ENCODE assay signal across 23 cellular contexts in genomic region chr9:125421156-125421555, GRCh38.
DNase-seq lines count a peak whose midpoint lies in the region; ATAC-seq, FAIRE-seq and TF ChIP-seq lines count a peak whose summit lies in the region.
"Had no signal": no experiment of that assay in that cellular context is flagged by ENCODE, and none has a peak within 500 bp of the region (broad histone marks: within the 10 kb centered on the region; RNA-seq: fewer than 3 reads in every experiment).

No MANE protein-coding gene starts in this region.

- H3K4me3 Mint-ChIP-seq in GM23338: no peak overlapping the region
- no peak overlapping the region for H3K4me3 Mint-ChIP-seq in osteocyte (ENCODE audit: unreplicated experiment)
- H3K4me3 Mint-ChIP-seq: B cell; CD4-positive, alpha-beta T cell; CD8-positive, alpha-beta T cell had no signal

- peaks cover 41% of the 10 kb centered on the region for H3K4me1 ChIP-seq in HepG2 (ENCODE audit: insufficient read depth, low read length)
- no peaks in the 10 kb centered on the region for H3K4me1 ChIP-seq in right lobe of liver
- H3K4me1 ChIP-seq in GM23338 (ENCODE audit: insufficient read depth): no peaks in the 10 kb centered on the region
- peaks cover 3 to 19% of the 10 kb centered on the region in 2 experiments; a peak in 4 of 5 replicates for H3K4me1 ChIP-seq in K562 (replicated peaks in 1 of 2; ENCODE audit: control insufficient read depth in 2 of 2, insufficient read depth in 2 of 2, low read length in 2 of 2)
- no peaks in the 10 kb centered on the region for H3K4me1 ChIP-seq in kidney (ENCODE audit: control insufficient read depth in 1 of 2, insufficient read depth in 1 of 2, low read depth in 1 of 2, low read length in 2 of 2)
- no peaks in the 10 kb centered on the region for H3K4me1 ChIP-seq in gastrocnemius medialis
- H3K4me1 ChIP-seq: A549; BLaER1 treated with 17β-estradiol and CSF1 and Interleukin-3, amounts not matched to agents 10 nM and 100 nM had no signal

- in situ Hi-C loops in HepG2 (cut with HindIII; ENCODE audit: extremely low pct_ligation_motif_present, low pct_unique_long_range_greater_than_20kb): no loop called here
- in situ Hi-C loops in K562 (cut with MboI): no loop called here
- in situ Hi-C loops in gastrocnemius medialis (cut with MboI; ENCODE audit: low sequenced_read_pairs in 4 of 4): loop anchor here in 2 of 4 donors (25.0 kb wide), 2 partner anchors 216 to 1066 kb away; no protein-coding TSS in a partner anchor

- H3K9me1 ChIP-seq in K562 (ENCODE audit: control insufficient read depth, insufficient read depth, low read length): no peaks in the 10 kb centered on the region

- no peaks in the 10 kb centered on the region for H3K9me2 ChIP-seq in GM23338 (ENCODE audit: insufficient read depth)

- H3K4me2 ChIP-seq in HepG2 (ENCODE audit: low read depth, low read length) (no peak overlapping the region), GM23338 (no peak overlapping the region), K562 (ENCODE audit: insufficient read depth, low read length) (peak overlapping the region; percentile 50; the same call in 1 of the 2 replicates)
- H3K4me2 ChIP-seq: A549; BLaER1 treated with 17β-estradiol and CSF1 and Interleukin-3, amounts not matched to agents 10 nM and 100 nM had no signal

- H4K20me1 ChIP-seq in HepG2 (ENCODE audit: insufficient read depth, low read length) (no peaks in the 10 kb centered on the region), GM23338 (replicated peaks; ENCODE audit: insufficient read depth) (no peaks in the 10 kb centered on the region), K562 (replicated peaks; ENCODE audit: control insufficient read depth, insufficient read depth, low read length) (no peaks in the 10 kb centered on the region)
- H4K20me1 ChIP-seq: BLaER1 treated with 17β-estradiol and CSF1 and Interleukin-3, amounts not matched to agents 10 nM and 100 nM had no signal

- H3F3A ChIP-seq in GM23338 (replicated peaks; ENCODE audit: low read depth): no peaks in the 10 kb centered on the region

- H3K27ac Mint-ChIP-seq in GM23338 (no peak overlapping the region), osteocyte (ENCODE audit: unreplicated experiment) (no peak overlapping the region)
- H3K27ac Mint-ChIP-seq: B cell; CD4-positive, alpha-beta T cell; CD8-positive, alpha-beta T cell had no signal

- H3K36me3 Mint-ChIP-seq in GM23338 (ENCODE audit: low read depth) (no peaks in the 10 kb centered on the region), osteocyte (ENCODE audit: unreplicated experiment) (no peaks in the 10 kb centered on the region)
- H3K36me3 Mint-ChIP-seq: CD8-positive, alpha-beta T cell had no signal

- peaks cover 11% of the 10 kb centered on the region for H3K27me3 Mint-ChIP-seq in GM23338 (ENCODE audit: insufficient read depth, low read depth, poor library complexity)
- H3K27me3 Mint-ChIP-seq in osteocyte (ENCODE audit: unreplicated experiment): peaks cover 4% of the 10 kb centered on the region
- H3K27me3 Mint-ChIP-seq: B cell; CD4-positive, alpha-beta T cell had no signal

- POLR2A ChIA-PET in HepG2 (lab: Yijun Ruan, JAX): no interaction called here
- POLR2A ChIA-PET in K562 (lab: Yijun Ruan, JAX): no interaction called here

- TF ChIP-seq CTCF in HepG2 (CRISPR knock-in tag; IDR thresholded peaks at IDR 0.05) (no peak), right lobe of liver (IDR thresholded peaks at IDR 0.05) (no peak), GM23338 (conservative IDR thresholded peaks at IDR 0.05; ENCODE audit: low read depth in 2 of 2) (no peak), K562 (IDR thresholded peaks at IDR 0.05 in 2 of 3, conservative IDR thresholded peaks at IDR 0.05 in 1 of 3; ENCODE audit: insufficient read depth in 2 of 3, low read depth in 1 of 3, low read length in 3 of 3) (no peak), kidney (IDR thresholded peaks at IDR 0.05; ENCODE audit: borderline replicate concordance, extremely low read depth, insufficient read depth) (no peak), gastrocnemius medialis (IDR thresholded peaks at IDR 0.05 in 4 of 5, conservative IDR thresholded peaks at IDR 0.05 in 1 of 5) (no peak), osteocyte (IDR thresholded peaks at IDR 0.05) (no peak)

- WGBS in HepG2 (ENCODE audit: low lambda C conversion rate): 66% methylated on average over 6 of the region's 6 CpGs
- 89% methylated on average over 4 of the region's 6 CpGs for WGBS in right lobe of liver (ENCODE audit: insufficient coverage, low coverage, low lambda C conversion rate, missing lambda C conversion rate)
- 4% methylated on average over 5 of the region's 6 CpGs for WGBS in K562 (ENCODE audit: insufficient coverage, low coverage, missing lambda C conversion rate)

- H3K4me3 ChIP-seq in HepG2 (replicated peaks in 1 of 3; ENCODE audit: insufficient read depth in 1 of 3, low read depth in 2 of 3, low read length in 3 of 3) (no peak overlapping the region), right lobe of liver (no peak overlapping the region), GM23338 (no peak overlapping the region), K562 (no peak overlapping the region), kidney (ENCODE audit: low read length in 2 of 2) (no peak overlapping the region), gastrocnemius medialis (no peak overlapping the region)
- H3K4me3 ChIP-seq: A549; BLaER1 treated with 17β-estradiol and CSF1 and Interleukin-3, amounts not matched to agents 10 nM and 100 nM; GM12878 had no signal

- intact Hi-C loops in HepG2 (cut with micrococcal nuclease; ENCODE audit: unreplicated experiment): no loop called here
- intact Hi-C loops in right lobe of liver (cut with DNase I): no loop called here
- intact Hi-C loops in K562 (cut with micrococcal nuclease): no loop called here
- intact Hi-C loops in kidney (cut with DNase I): no loop called here
- intact Hi-C loops in gastrocnemius medialis (cut with DNase I; ENCODE audit: low total_unique reads): no loop called here

- no TSS peak for BruUV-seq in HepG2 (replicated peaks; lab: Mats Ljungman, UMichigan)
- no TSS peak for BruUV-seq in K562 (replicated peaks; lab: Mats Ljungman, UMichigan)

- H3K9ac ChIP-seq in HepG2 (ENCODE audit: insufficient read depth, low read depth, low read length): no peak overlapping the region
- H3K9ac ChIP-seq in K562 (ENCODE audit: insufficient read depth in 1 of 2, low read depth in 2 of 2, low read length in 2 of 2): no peak overlapping the region
- no peak overlapping the region for H3K9ac ChIP-seq in kidney (ENCODE audit: low read length in 2 of 2)
- H3K9ac ChIP-seq: BLaER1 treated with 17β-estradiol and CSF1 and Interleukin-3, amounts not matched to agents 10 nM and 100 nM had no signal

- H3K9me3 ChIP-seq in HepG2 (ENCODE audit: low read length) (no peaks in the 10 kb centered on the region), right lobe of liver (no peaks in the 10 kb centered on the region), K562 (replicated peaks; ENCODE audit: control insufficient read depth, insufficient read depth, low read depth, low read length) (no peaks in the 10 kb centered on the region), kidney (ENCODE audit: control insufficient read depth in 1 of 2, low read length in 2 of 2) (no peaks in the 10 kb centered on the region), gastrocnemius medialis (no peaks in the 10 kb centered on the region)
- H3K9me3 ChIP-seq: A549; BLaER1 treated with 17β-estradiol and CSF1 and Interleukin-3, amounts not matched to agents 10 nM and 100 nM; Caco-2 had no signal

- CTCF ChIA-PET in HepG2 (lab: Yijun Ruan, JAX; ENCODE audit: low intra/inter-chr PET ratio, low total read pairs): no interaction called here
- CTCF ChIA-PET in K562 (lab: Yijun Ruan, JAX; ENCODE audit: low intra/inter-chr PET ratio): no interaction called here

- TF ChIP-seq RAD21 in HepG2 (CRISPR knock-in tag; IDR thresholded peaks at IDR 0.05) (no peak), K562 (CRISPR knock-in tag; conservative IDR thresholded peaks at IDR 0.05 in 1 of 2, IDR thresholded peaks at IDR 0.05 in 1 of 2) (no peak)

- FAIRE-seq in HepG2 (lab: Jason Lieb, UNC) (no peak), K562 (lab: Jason Lieb, UNC) (peak; percentile 54), kidney (lab: Jason Lieb, UNC) (no peak)
- FAIRE-seq: A549, D721Med, G401.6, GM12878, GM19239 had no signal

- TF ChIP-seq POLR2A in HepG2 (IDR thresholded peaks at IDR 0.05; ENCODE audit: insufficient read depth in 1 of 2, low read depth in 2 of 2, low read length in 2 of 2) (no peak), right lobe of liver (IDR thresholded peaks at IDR 0.05) (no peak), K562 (conservative IDR thresholded peaks at IDR 0.05) (no peak), gastrocnemius medialis (IDR thresholded peaks at IDR 0.05) (no peak)

- no peak for TF ChIP-seq EP300 in HepG2 (IDR thresholded peaks at IDR 0.05; ENCODE audit: low read depth in 2 of 2, low read length in 2 of 2)
- TF ChIP-seq EP300 in HepG2 (CRISPR knock-in tag; IDR thresholded peaks at IDR 0.05; ENCODE audit: borderline replicate concordance): no peak
- TF ChIP-seq EP300 in K562 (IDR thresholded peaks at IDR 0.05; ENCODE audit: low read length): no peak

- H3K9me3 Mint-ChIP-seq in GM23338 (no peaks in the 10 kb centered on the region), osteocyte (ENCODE audit: unreplicated experiment) (no peaks in the 10 kb centered on the region)
- H3K9me3 Mint-ChIP-seq: CD4-positive, alpha-beta T cell; CD8-positive, alpha-beta T cell had no signal

- H3K27ac ChIP-seq in HepG2 (ENCODE audit: extremely low read length, insufficient read depth, low read length): no peak overlapping the region
- no peak overlapping the region for H3K27ac ChIP-seq in right lobe of liver
- H3K27ac ChIP-seq in GM23338 (ENCODE audit: low read depth): no peak overlapping the region
- no peak overlapping the region for H3K27ac ChIP-seq in K562 (ENCODE audit: extremely low read depth, low read depth, low read length)
- H3K27ac ChIP-seq in kidney (ENCODE audit: low read depth in 2 of 2, low read length in 2 of 2): no peak overlapping the region
- no peak overlapping the region for H3K27ac ChIP-seq in gastrocnemius medialis
- H3K27ac ChIP-seq: A549; BLaER1 treated with 17β-estradiol and CSF1 and Interleukin-3, amounts not matched to agents 10 nM and 100 nM; C4-2B had no signal

- H3K4me1 Mint-ChIP-seq in GM23338: no peaks in the 10 kb centered on the region; the same call in 2 of the 3 replicates
- peaks cover 1% of the 10 kb centered on the region for H3K4me1 Mint-ChIP-seq in osteocyte (ENCODE audit: unreplicated experiment)
- H3K4me1 Mint-ChIP-seq: B cell had no signal

- ATAC-seq in HepG2: no peak
- ATAC-seq in right lobe of liver: no peak
- ATAC-seq in GM23338: no peak
- peak; percentile 37; the same call in 1 of the 3 replicates for ATAC-seq in K562
- no peak for ATAC-seq in gastrocnemius medialis
- ATAC-seq: A549; CD8-positive, alpha-beta T cell; GM12878 had no signal

- H3K79me2 ChIP-seq in HepG2 (ENCODE audit: insufficient read depth, low read length) (no peaks in the 10 kb centered on the region), GM23338 (replicated peaks; ENCODE audit: insufficient read depth) (no peaks in the 10 kb centered on the region), K562 (ENCODE audit: control insufficient read depth, insufficient read depth, low read length) (no peaks in the 10 kb centered on the region)

- H3K27me3 ChIP-seq in HepG2 (ENCODE audit: control insufficient read depth in 1 of 2, insufficient read depth in 2 of 2, low read length in 2 of 2): peaks cover 1 to 3% of the 10 kb centered on the region in 2 experiments; a peak in 1 of 5 replicates
- H3K27me3 ChIP-seq in right lobe of liver: no peaks in the 10 kb centered on the region
- no peaks in the 10 kb centered on the region for H3K27me3 ChIP-seq in GM23338 (ENCODE audit: insufficient read depth)
- H3K27me3 ChIP-seq in K562 (ENCODE audit: control insufficient read depth in 2 of 2, insufficient read depth in 2 of 2, low read length in 2 of 2): no peaks in the 10 kb centered on the region
- H3K27me3 ChIP-seq in gastrocnemius medialis: no peaks in the 10 kb centered on the region
- H3K27me3 ChIP-seq: BLaER1 treated with 17β-estradiol and CSF1 and Interleukin-3, amounts not matched to agents 10 nM and 100 nM had no signal

- H3K36me3 ChIP-seq in HepG2 (replicated peaks in 1 of 2; ENCODE audit: control insufficient read depth in 1 of 2, insufficient read depth in 2 of 2, low read length in 2 of 2) (no peaks in the 10 kb centered on the region), right lobe of liver (no peaks in the 10 kb centered on the region), GM23338 (ENCODE audit: insufficient read depth) (no peaks in the 10 kb centered on the region), K562 (ENCODE audit: control insufficient read depth, insufficient read depth, low read length) (no peaks in the 10 kb centered on the region), kidney (ENCODE audit: control insufficient read depth in 1 of 2, insufficient read depth in 2 of 2, low read length in 2 of 2) (no peaks in the 10 kb centered on the region), gastrocnemius medialis (no peaks in the 10 kb centered on the region)
- H3K36me3 ChIP-seq: BLaER1 treated with 17β-estradiol and CSF1 and Interleukin-3, amounts not matched to agents 10 nM and 100 nM had no signal

- DNase-seq in HepG2 (ENCODE audit: low spot score) (no peak), right lobe of liver (no peak), GM23338 (ENCODE audit: low spot score) (no peak), K562 (ENCODE audit: extremely low read depth in 1 of 4, low spot score in 3 of 4) (peak in 3 of 4 experiments; percentile 64 to 70 (median 69)), kidney (peak; percentile 25), NCI-H69 (lab: John Stamatoyannopoulos, UW) (no peak), gastrocnemius medialis (no peak), osteocyte (ENCODE audit: extremely low spot score, unreplicated experiment) (no peak)
- DNase-seq: AML-193; Caco-2; Calu3; CD4-positive, alpha-beta T cell; CD8-positive, alpha-beta T cell; DMS79 treated with DMSO at 0.1 percent for 48 hours; GF-D8 had no signal

- H2AFZ ChIP-seq in HepG2 (ENCODE audit: low read length): no peak overlapping the region
- peak overlapping the region; percentile 78 for H2AFZ ChIP-seq in GM23338
- peak overlapping the region; percentile 65 for H2AFZ ChIP-seq in K562 (ENCODE audit: low read depth, low read length)

Comparison
In these comparisons a context has a peak if more than half of its experiments do, and no peak if none do; other contexts are left out.
1. DNase-seq: peak in K562 (3 of 4) and kidney (single experiment); none in HepG2 (single experiment), right lobe of liver (0 of 3), GM23338 (single experiment), NCI-H69 (single experiment), gastrocnemius medialis (0 of 2) and osteocyte (single experiment).
2. Of the 241 proteins assayed by ChIP-seq in both HepG2 and K562: peak only in HepG2: none; only in K562: none; in both: NFYB; in neither: 238; mixed calls (peak in some experiments, not most) for 2.